12 cellular contexts compared by ENCODE assay signal in the genomic region with DNA sequence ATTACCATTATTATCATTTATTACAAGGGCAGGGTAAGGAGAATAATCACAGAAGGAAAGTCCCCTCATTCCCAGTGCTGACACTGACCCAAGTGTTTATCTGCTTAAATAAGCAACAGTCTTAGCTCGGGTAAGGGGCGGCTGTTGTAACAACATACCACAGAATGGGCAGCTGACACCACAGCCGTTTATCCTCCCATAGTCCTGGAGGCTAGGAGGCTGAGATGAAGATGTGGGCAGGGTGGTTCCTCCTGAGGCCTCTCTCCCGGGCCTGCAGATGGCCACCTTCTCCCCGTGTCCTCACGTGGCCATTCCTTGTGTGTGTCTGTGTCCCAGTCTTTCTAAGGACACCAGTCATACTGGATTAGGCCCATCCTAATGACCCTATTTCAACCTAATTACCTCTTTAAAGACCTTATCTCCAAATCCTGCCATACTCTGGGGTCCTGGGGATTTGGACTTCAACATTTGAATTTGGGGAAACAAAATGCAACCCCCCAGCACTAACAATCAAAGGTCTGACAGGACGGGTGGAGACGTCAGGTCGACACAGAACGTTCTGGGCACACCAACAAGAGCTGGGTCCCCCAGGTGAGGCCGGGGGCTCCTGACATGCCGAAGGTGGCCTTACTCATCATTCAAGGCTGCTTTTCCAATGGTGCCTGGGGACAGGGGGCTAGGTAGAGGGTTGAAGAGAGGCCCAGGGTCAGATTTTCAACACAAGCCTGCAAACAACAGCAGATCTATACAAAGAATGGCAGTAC.
DNase-seq lines count a peak whose midpoint lies in the region; ATAC-seq and TF ChIP-seq lines count a peak whose summit lies in the region.
"Had no signal": no experiment of that assay in that cellular context is flagged by ENCODE, and none has a peak within 500 bp of the region (broad histone marks: within the 10 kb centered on the region; RNA-seq: fewer than 3 reads in every experiment).

No MANE protein-coding gene starts in this region.

- no peak for TF ChIP-seq CTCF in AG04450 (IDR thresholded peaks at IDR 0.05; ENCODE audit: low read depth, low read length)
- TF ChIP-seq CTCF in RWPE2 (IDR thresholded peaks at IDR 0.05; ENCODE audit: poor library complexity, severe bottlenecking): no peak
- no peak for TF ChIP-seq CTCF in progenitor cell of endocrine pancreas (IDR thresholded peaks at IDR 0.05; ENCODE audit: unreplicated experiment)

- no peaks in the 10 kb centered on the region for H3K4me1 ChIP-seq in RWPE2 (ENCODE audit: insufficient read depth, poor library complexity, severe bottlenecking)
- H3K4me1 ChIP-seq in effector memory CD4-positive, alpha-beta T cell (ENCODE audit: control insufficient read depth, insufficient read depth, low read length, poor library complexity, severe bottlenecking): no peaks in the 10 kb centered on the region

- H3K27ac ChIP-seq in AG04450 (ENCODE audit: low read depth, low read length) (peak overlapping the region; percentile 57), RWPE2 (ENCODE audit: poor library complexity, severe bottlenecking) (no peak overlapping the region)
- no peak overlapping the region for H3K27ac ChIP-seq in effector memory CD4-positive, alpha-beta T cell (ENCODE audit: insufficient read depth, low read length, poor library complexity, severe bottlenecking)

- H3K36me3 ChIP-seq in RWPE2 (ENCODE audit: low read depth): no peaks in the 10 kb centered on the region
- no peaks in the 10 kb centered on the region for H3K36me3 ChIP-seq in effector memory CD4-positive, alpha-beta T cell (ENCODE audit: control insufficient read depth, insufficient read depth, low read length)

- no peaks in the 10 kb centered on the region for H3K27me3 ChIP-seq in AG04450 (ENCODE audit: control insufficient read depth, insufficient read depth, low read length)
- H3K27me3 ChIP-seq in RWPE2 (ENCODE audit: insufficient read depth, poor library complexity, severe bottlenecking): no peaks in the 10 kb centered on the region
- H3K27me3 ChIP-seq in effector memory CD4-positive, alpha-beta T cell (replicated peaks; ENCODE audit: control insufficient read depth, insufficient read depth, low read length, poor library complexity, severe bottlenecking): no peaks in the 10 kb centered on the region

- peaks cover 60% of the 10 kb centered on the region for H3K4me1 Mint-ChIP-seq in progenitor cell of endocrine pancreas (ENCODE audit: low read depth)

- H3K4me3 ChIP-seq in AG04450 (ENCODE audit: low read depth, low read length) (no peak overlapping the region), RWPE2 (ENCODE audit: severe bottlenecking) (no peak overlapping the region)
- H3K4me3 ChIP-seq in effector memory CD4-positive, alpha-beta T cell (ENCODE audit: insufficient read depth, low read depth, low read length, poor library complexity, severe bottlenecking): no peak overlapping the region

- POLR2A ChIA-PET in AG04450 (lab: Yijun Ruan, JAX): no interaction called here

- ATAC-seq in RWPE2 (ENCODE audit: low read depth): no peak
- ATAC-seq in GM18502 (IDR thresholded peaks at IDR 0.05; ENCODE audit: poor library complexity, unreplicated experiment): no peak

- H3K27ac Mint-ChIP-seq in progenitor cell of endocrine pancreas: peak overlapping the region; percentile 90
- H3K27ac Mint-ChIP-seq: activated CD4-positive, alpha-beta T cell treated with anti-CD3 and anti-CD28 coated beads, Interleukin-2, amount 10 ng/mL, durations not matched to agents 24 days and 14 days had no signal

- H3K4me3 Mint-ChIP-seq in progenitor cell of endocrine pancreas (ENCODE audit: low read depth): no peak overlapping the region
- H3K4me3 Mint-ChIP-seq: activated CD4-positive, alpha-beta T cell treated with anti-CD3 and anti-CD28 coated beads, Interleukin-2, amount 10 ng/mL, durations not matched to agents 24 days and 14 days had no signal

- no peaks in the 10 kb centered on the region for H3K36me3 Mint-ChIP-seq in progenitor cell of endocrine pancreas (ENCODE audit: insufficient read depth)

- CTCF ChIA-PET in AG04450 (lab: Charles Lee): interaction anchor here (1.0 kb wide), 1 partner anchor 223 kb away, joined by 3 read pairs; no protein-coding TSS in a partner anchor

- DNase-seq in AG04450 (ENCODE audit: low read depth, low spot score): no peak
- peak; percentile 16 for DNase-seq in RWPE2 (ENCODE audit: low spot score)
- DNase-seq in iris pigment epithelial cell (ENCODE audit: low read depth): peak; percentile 53
- DNase-seq in progenitor cell of endocrine pancreas (ENCODE audit: low spot score, unreplicated experiment): no peak
- DNase-seq in glomerular visceral epithelial cell (ENCODE audit: extremely low spot score): no peak
- no peak for DNase-seq in SHP77 (lab: John Stamatoyannopoulos, UW)
- DNase-seq in effector memory CD4-positive, alpha-beta T cell: no peak
- DNase-seq: activated CD4-positive, alpha-beta T cell treated with anti-CD3 and anti-CD28 coated beads, Interleukin-2, amount 10 ng/mL, durations not matched to agents 24 days and 14 days; activated T-cell treated with anti-CD3 and anti-CD28 coated beads, Interleukin-2, amount 50 U/mL, for 48 hours; HCEC 1CT; T1000 had no signal

- no peaks in the 10 kb centered on the region for H3K27me3 Mint-ChIP-seq in progenitor cell of endocrine pancreas
- H3K27me3 Mint-ChIP-seq: activated CD4-positive, alpha-beta T cell treated with anti-CD3 and anti-CD28 coated beads, Interleukin-2, amount 10 ng/mL, durations not matched to agents 24 days and 14 days had no signal

- H3K9me3 Mint-ChIP-seq in progenitor cell of endocrine pancreas (ENCODE audit: low read depth): no peaks in the 10 kb centered on the region
- H3K9me3 Mint-ChIP-seq: activated CD4-positive, alpha-beta T cell treated with anti-CD3 and anti-CD28 coated beads, Interleukin-2, amount 10 ng/mL, durations not matched to agents 24 days and 14 days had no signal

- H3K9me3 ChIP-seq in AG04450 (ENCODE audit: control insufficient read depth, insufficient read depth, low read length) (no peaks in the 10 kb centered on the region), RWPE2 (ENCODE audit: severe bottlenecking) (no peaks in the 10 kb centered on the region)
- no peaks in the 10 kb centered on the region for H3K9me3 ChIP-seq in effector memory CD4-positive, alpha-beta T cell (ENCODE audit: control insufficient read depth, low read length)

Comparison
In these comparisons a context has a peak if more than half of its experiments do, and no peak if none do; other contexts are left out.
1. DNase-seq: peak in RWPE2 (single experiment) and iris pigment epithelial cell (single experiment); none in AG04450 (single experiment), progenitor cell of endocrine pancreas (single experiment), glomerular visceral epithelial cell (single experiment), SHP77 (0 of 2) and effector memory CD4-positive, alpha-beta T cell (0 of 3).